In the genomic region with DNA sequence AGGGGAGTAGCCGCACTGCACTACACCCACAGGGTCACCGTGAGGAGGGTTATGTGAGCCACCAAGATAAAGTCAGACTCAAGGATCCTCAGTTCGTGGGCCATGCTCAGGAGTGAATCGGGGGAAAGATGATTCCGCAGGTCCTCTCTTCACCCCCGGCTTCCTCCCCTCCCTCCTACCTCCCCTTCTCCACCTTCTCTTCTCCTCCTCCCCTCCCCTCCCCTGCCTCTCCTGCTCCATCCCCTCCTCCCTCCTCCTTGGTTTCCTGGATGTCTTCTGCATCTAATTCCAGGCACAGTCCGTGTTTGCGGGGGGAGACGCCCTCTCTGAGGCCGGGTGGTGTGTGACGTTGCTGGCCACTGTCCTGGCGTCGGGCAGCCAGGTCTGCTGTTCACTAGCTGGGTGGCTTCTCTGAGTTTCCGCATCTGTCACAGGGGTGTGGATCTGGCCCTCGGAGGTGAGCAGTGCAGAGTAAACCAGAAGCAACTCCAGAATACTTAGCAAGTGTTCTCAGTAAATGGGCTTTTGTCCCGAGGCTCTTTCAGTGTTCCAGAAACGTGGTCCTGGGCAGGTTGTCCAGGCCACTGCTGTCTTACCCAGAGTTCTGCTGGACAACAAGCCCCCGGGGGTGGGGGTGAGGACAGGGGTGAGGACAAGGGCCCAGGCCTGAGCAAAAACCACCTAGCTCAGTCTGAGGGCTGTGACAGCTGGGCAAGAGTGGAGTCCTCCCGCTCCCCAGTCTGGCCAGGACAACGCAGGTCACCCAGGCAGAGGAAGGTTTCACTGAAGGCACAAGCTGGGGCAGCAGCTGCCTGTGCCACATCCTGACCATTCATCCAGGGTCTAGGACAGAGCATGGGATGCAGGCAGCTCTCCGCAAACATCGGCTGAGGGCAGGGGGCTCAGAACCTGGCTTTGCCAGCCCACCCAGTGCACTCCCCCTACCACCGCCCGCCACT, we compare ENCODE assay signal across 22 cellular contexts.
DNase-seq lines count a peak whose midpoint lies in the region; ATAC-seq, FAIRE-seq and TF ChIP-seq lines count a peak whose summit lies in the region.
"Had no signal": no experiment of that assay in that cellular context is flagged by ENCODE, and none has a peak within 500 bp of the region (broad histone marks: within the 10 kb centered on the region; RNA-seq: fewer than 3 reads in every experiment).

No MANE protein-coding gene starts in this region.

- no peak for ATAC-seq in Right ventricle myocardium inferior
- ATAC-seq in K562, result no peak
- ATAC-seq in activated CD4-positive, CD25-positive, alpha-beta regulatory T cell treated with anti-CD3 and anti-CD28 coated beads, Interleukin-2, amount 50 U/mL, for 24 hours, result no peak

- peaks cover 3% of the 10 kb centered on the region for H3K9me1 ChIP-seq in K562 (ENCODE audit: control insufficient read depth, insufficient read depth, low read length)

- H3K9me3 ChIP-seq in right atrium auricular region, result no peaks in the 10 kb centered on the region
- no peaks in the 10 kb centered on the region for H3K9me3 ChIP-seq in K562 (replicated peaks; ENCODE audit: control insufficient read depth, insufficient read depth, low read depth, low read length)
- H3K9me3 ChIP-seq in spleen, result no peaks in the 10 kb centered on the region
- no peaks in the 10 kb centered on the region for H3K9me3 ChIP-seq in hepatocyte (ENCODE audit: low read depth)
- H3K9me3 ChIP-seq: HAP-1 had no signal

- in situ Hi-C loops in K562 (cut with MboI), result no loop called here

- CTCF ChIA-PET in K562 (lab: Yijun Ruan, JAX; ENCODE audit: low intra/inter-chr PET ratio), result no interaction called here

- TF ChIP-seq POLR2A in K562 (conservative IDR thresholded peaks at IDR 0.05), result no peak
- TF ChIP-seq POLR2A in spleen (IDR thresholded peaks at IDR 0.05), result no peak

- H3K36me3 ChIP-seq in right atrium auricular region (no peaks in the 10 kb centered on the region), K562 (ENCODE audit: control insufficient read depth, insufficient read depth, low read length) (no peaks in the 10 kb centered on the region), spleen (no peaks in the 10 kb centered on the region), hepatocyte (replicated peaks; ENCODE audit: insufficient read depth, low read depth) (no peaks in the 10 kb centered on the region)
- H3K36me3 ChIP-seq: HAP-1 had no signal

- H3K9me2 ChIP-seq in hepatocyte (replicated peaks; ENCODE audit: insufficient read depth), result no peaks in the 10 kb centered on the region

- POLR2A ChIA-PET in K562 (lab: Yijun Ruan, JAX), result interaction anchor here (0.7 kb wide), 1 partner anchor 12 kb away, joined by 3 read pairs; no protein-coding TSS in a partner anchor

- H3K79me2 ChIP-seq in K562 (ENCODE audit: control insufficient read depth, insufficient read depth, low read length) (no peaks in the 10 kb centered on the region), hepatocyte (no peaks in the 10 kb centered on the region)

- TF ChIP-seq CTCF in right atrium auricular region (IDR thresholded peaks at IDR 0.05), result no peak
- no peak for TF ChIP-seq CTCF in K562 (IDR thresholded peaks at IDR 0.05 in 2 of 3, conservative IDR thresholded peaks at IDR 0.05 in 1 of 3; ENCODE audit: insufficient read depth in 2 of 3, low read depth in 1 of 3, low read length in 3 of 3)
- no peak for TF ChIP-seq CTCF in spleen (IDR thresholded peaks at IDR 0.05 in 8 of 11, conservative IDR thresholded peaks at IDR 0.05 in 3 of 11)
- TF ChIP-seq CTCF in hepatocyte (IDR thresholded peaks at IDR 0.05; ENCODE audit: poor library complexity), result no peak

- H3K4me2 ChIP-seq in K562 (ENCODE audit: insufficient read depth, low read length) (no peak overlapping the region), hepatocyte (no peak overlapping the region)

- no peaks in the 10 kb centered on the region for H3K4me1 ChIP-seq in right atrium auricular region
- H3K4me1 ChIP-seq in K562 (replicated peaks in 1 of 2; ENCODE audit: control insufficient read depth in 2 of 2, insufficient read depth in 2 of 2, low read length in 2 of 2), result peaks cover 0 to 3% of the 10 kb centered on the region in 2 experiments; a peak in 2 of 5 replicates
- no peaks in the 10 kb centered on the region for H3K4me1 ChIP-seq in spleen
- H3K4me1 ChIP-seq in hepatocyte (ENCODE audit: insufficient read depth), result no peaks in the 10 kb centered on the region
- H3K4me1 ChIP-seq: HAP-1 had no signal

- H3K9ac ChIP-seq in K562 (ENCODE audit: insufficient read depth in 1 of 2, low read depth in 2 of 2, low read length in 2 of 2), result no peak overlapping the region

- no peak overlapping the region for H3K4me3 ChIP-seq in right atrium auricular region
- H3K4me3 ChIP-seq in K562, result no peak overlapping the region
- no peak overlapping the region for H3K4me3 ChIP-seq in spleen
- no peak overlapping the region for H3K4me3 ChIP-seq in hepatocyte
- H3K4me3 ChIP-seq: HAP-1 had no signal

- no peak for FAIRE-seq in K562 (lab: Jason Lieb, UNC)
- FAIRE-seq: D721Med, HTR-8/SVneo had no signal

- TF ChIP-seq RAD21 in K562 (CRISPR knock-in tag; conservative IDR thresholded peaks at IDR 0.05 in 1 of 2, IDR thresholded peaks at IDR 0.05 in 1 of 2), result no peak

- intact Hi-C loops in Right ventricle myocardium inferior (cut with DNase I), result no loop called here
- intact Hi-C loops in K562 (cut with micrococcal nuclease), result no loop called here
- intact Hi-C loops in spleen (cut with DNase I; ENCODE audit: low total_unique reads), result no loop called here

- DNase-seq in Right ventricle myocardium inferior (ENCODE audit: missing footprints) (peak; percentile 31), right atrium auricular region (ENCODE audit: low spot score) (no peak), K562 (ENCODE audit: extremely low read depth in 1 of 4, low spot score in 3 of 4) (no peak), left kidney (ENCODE audit: low read depth, low spot score) (peak; percentile 69), spleen (peak; percentile 65), hepatocyte (ENCODE audit: low spot score) (no peak), NCI-H1694 (lab: John Stamatoyannopoulos, UW) (no peak)
- DNase-seq: AML-193, DMS79 treated with DMSO at 0.1 percent for 48 hours, IMR-90, Karpas-422, NCI-H1417 treated with DMSO at 0.1 percent for 48 hours, NCI-H1930, NCI-H226, NCI-H524 treated with DMSO at 0.1 percent for 48 hours, RPMI8226 had no signal

- H2AFZ ChIP-seq in K562 (ENCODE audit: low read depth, low read length), result no peak overlapping the region
- no peak overlapping the region for H2AFZ ChIP-seq in hepatocyte

- H4K20me1 ChIP-seq in K562 (replicated peaks; ENCODE audit: control insufficient read depth, insufficient read depth, low read length) (no peaks in the 10 kb centered on the region; the same call in 1 of the 2 replicates), hepatocyte (ENCODE audit: insufficient read depth, poor library complexity, severe bottlenecking) (no peaks in the 10 kb centered on the region)

- H3K27ac ChIP-seq in right atrium auricular region, result no peak overlapping the region
- no peak overlapping the region for H3K27ac ChIP-seq in K562 (ENCODE audit: extremely low read depth, low read depth, low read length)
- H3K27ac ChIP-seq in spleen, result no peak overlapping the region
- no peak overlapping the region for H3K27ac ChIP-seq in hepatocyte
- H3K27ac ChIP-seq: 22Rv1, C4-2B had no signal

- H3K27me3 ChIP-seq in right atrium auricular region, result peaks cover 0 to 2% of the 10 kb centered on the region in 2 donors
- peaks cover 13 to 64% of the 10 kb centered on the region in 2 experiments; a peak in 4 of 5 replicates for H3K27me3 ChIP-seq in K562 (ENCODE audit: control insufficient read depth in 2 of 2, insufficient read depth in 2 of 2, low read length in 2 of 2)
- peaks cover 0 to 68% (median 0%) of the 10 kb centered on the region in 7 donors for H3K27me3 ChIP-seq in spleen (replicated peaks in 1 of 7)
- H3K27me3 ChIP-seq in hepatocyte, result peaks cover 5% of the 10 kb centered on the region

- TF ChIP-seq EP300 in K562 (IDR thresholded peaks at IDR 0.05; ENCODE audit: low read length), result no peak

- BruUV-seq in K562 (replicated peaks; lab: Mats Ljungman, UMichigan), result no TSS peak

- WGBS in K562 (ENCODE audit: insufficient coverage, low coverage, missing lambda C conversion rate), result 0% methylated on average over 18 of the region's 24 CpGs
- 37 to 45% (median 40%) methylated on average over 22 to 24 of the region's 24 CpGs for WGBS in spleen, 5 donors
- WGBS in hepatocyte (ENCODE audit: low lambda C conversion rate, missing lambda C conversion rate), result 59% methylated on average over 21 of the region's 24 CpGs

TF ChIP-seq in K562, 482 proteins besides CTCF, POLR2A, EP300 and RAD21:
- TF ChIP-seq RUNX1 (IDR thresholded peaks at IDR 0.05; ENCODE audit: low read depth), result no peak
- peak; percentile 49; the same call in 1 of the 2 replicates for TF ChIP-seq POLR2AphosphoS5 (IDR thresholded peaks at IDR 0.05; ENCODE audit: control insufficient read depth, insufficient read depth, low read depth, low read length)
- peak; percentile 37; the same call in 1 of the 2 replicates for TF ChIP-seq PML (IDR thresholded peaks at IDR 0.05; ENCODE audit: low read length)

Comparison
In these comparisons a context has a peak if more than half of its experiments do, and no peak if none do; other contexts are left out.
1. DNase-seq: peak in Right ventricle myocardium inferior (single experiment), left kidney (single experiment) and spleen (single experiment); none in right atrium auricular region (single experiment), K562 (0 of 4), hepatocyte (single experiment) and NCI-H1694 (single experiment).